Comparison of ENCODE assay signal across 1 cellular context in the genomic region with DNA sequence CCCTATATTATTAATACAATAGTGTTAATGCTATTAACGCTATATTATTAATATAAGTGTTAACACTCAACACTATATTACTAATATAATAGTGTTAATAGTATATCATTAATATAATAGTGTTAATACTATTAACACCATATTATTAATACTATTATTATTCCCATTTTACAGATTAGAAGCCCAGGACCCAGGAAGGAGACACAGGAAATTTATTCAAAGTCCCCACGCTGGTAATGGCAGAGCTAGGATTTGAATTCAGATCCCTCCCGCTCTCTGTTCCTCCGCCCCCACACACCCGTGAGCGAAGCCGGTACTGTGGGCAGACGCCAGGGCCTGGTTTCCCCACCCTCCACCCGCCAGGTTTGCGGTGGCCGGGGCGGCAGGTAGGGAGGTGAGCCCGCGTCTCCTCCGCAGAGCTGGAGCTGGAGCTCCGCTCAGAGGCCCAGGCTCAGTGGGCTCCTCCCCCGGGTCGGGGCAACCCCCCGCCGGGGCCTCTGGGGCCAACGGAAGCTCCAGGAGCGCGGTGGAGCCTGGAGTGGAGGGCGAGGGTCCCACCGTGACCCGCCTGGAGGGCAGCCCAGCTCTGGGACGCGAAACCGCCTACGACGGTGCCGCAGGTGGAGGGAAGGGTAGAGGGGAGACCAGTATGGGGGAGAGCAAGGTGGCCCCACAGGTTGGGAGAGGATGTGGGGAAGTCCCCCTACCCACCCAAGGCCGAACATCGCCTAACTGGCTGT.
A peak's percentile ranks its signal among the peaks of the same experiment; 100 is the strongest.
TF ChIP-seq lines count a peak whose summit lies in the region.

Gene TMEM225B (plus strand): TSS at position 506 of the 740 bp plus-strand sequence. CDS start 6,122 bp downstream, outside the sequence.

TF ChIP-seq in HepG2, 621 proteins besides CTCF, POLR2A, EP300 and RAD21:
- TF ChIP-seq GZF1 (CRISPR knock-in tag; IDR thresholded peaks at IDR 0.05) (no peak), NFIB (CRISPR knock-in tag; IDR thresholded peaks at IDR 0.05; ENCODE audit: borderline replicate concordance) (no peak), CEBPZ (IDR thresholded peaks at IDR 0.05; ENCODE audit: low read length) (no peak), ZXDC (CRISPR knock-in tag; IDR thresholded peaks at IDR 0.05) (no peak), JDP2 (CRISPR knock-in tag; IDR thresholded peaks at IDR 0.05; ENCODE audit: borderline replicate concordance) (no peak)
- TF ChIP-seq, protein P1, sequence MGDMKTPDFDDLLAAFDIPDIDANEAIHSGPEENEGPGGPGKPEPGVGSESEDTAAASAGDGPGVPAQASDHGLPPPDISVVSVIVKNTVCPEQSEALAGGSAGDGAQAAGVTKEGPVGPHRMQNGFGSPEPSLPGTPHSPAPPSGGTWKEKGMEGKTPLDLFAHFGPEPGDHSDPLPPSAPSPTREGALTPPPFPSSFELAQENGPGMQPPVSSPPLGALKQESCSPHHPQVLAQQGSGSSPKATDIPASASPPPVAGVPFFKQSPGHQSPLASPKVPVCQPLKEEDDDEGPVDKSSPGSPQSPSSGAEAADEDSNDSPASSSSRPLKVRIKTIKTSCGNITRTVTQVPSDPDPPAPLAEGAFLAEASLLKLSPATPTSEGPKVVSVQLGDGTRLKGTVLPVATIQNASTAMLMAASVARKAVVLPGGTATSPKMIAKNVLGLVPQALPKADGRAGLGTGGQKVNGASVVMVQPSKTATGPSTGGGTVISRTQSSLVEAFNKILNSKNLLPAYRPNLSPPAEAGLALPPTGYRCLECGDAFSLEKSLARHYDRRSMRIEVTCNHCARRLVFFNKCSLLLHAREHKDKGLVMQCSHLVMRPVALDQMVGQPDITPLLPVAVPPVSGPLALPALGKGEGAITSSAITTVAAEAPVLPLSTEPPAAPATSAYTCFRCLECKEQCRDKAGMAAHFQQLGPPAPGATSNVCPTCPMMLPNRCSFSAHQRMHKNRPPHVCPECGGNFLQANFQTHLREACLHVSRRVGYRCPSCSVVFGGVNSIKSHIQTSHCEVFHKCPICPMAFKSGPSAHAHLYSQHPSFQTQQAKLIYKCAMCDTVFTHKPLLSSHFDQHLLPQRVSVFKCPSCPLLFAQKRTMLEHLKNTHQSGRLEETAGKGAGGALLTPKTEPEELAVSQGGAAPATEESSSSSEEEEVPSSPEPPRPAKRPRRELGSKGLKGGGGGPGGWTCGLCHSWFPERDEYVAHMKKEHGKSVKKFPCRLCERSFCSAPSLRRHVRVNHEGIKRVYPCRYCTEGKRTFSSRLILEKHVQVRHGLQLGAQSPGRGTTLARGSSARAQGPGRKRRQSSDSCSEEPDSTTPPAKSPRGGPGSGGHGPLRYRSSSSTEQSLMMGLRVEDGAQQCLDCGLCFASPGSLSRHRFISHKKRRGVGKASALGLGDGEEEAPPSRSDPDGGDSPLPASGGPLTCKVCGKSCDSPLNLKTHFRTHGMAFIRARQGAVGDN (CRISPR knock-in tag; IDR thresholded peaks at IDR 0.05), result 0 out of 2 replicates have a peak, but pooled peaks have one; percentile 8
- TF ChIP-seq, protein P2, sequence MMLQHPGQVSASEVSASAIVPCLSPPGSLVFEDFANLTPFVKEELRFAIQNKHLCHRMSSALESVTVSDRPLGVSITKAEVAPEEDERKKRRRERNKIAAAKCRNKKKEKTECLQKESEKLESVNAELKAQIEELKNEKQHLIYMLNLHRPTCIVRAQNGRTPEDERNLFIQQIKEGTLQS (CRISPR knock-in tag; IDR thresholded peaks at IDR 0.05), result no peak
TF ChIP-seq in HepG2: peak in this region for 1.
